In the genomic region with DNA sequence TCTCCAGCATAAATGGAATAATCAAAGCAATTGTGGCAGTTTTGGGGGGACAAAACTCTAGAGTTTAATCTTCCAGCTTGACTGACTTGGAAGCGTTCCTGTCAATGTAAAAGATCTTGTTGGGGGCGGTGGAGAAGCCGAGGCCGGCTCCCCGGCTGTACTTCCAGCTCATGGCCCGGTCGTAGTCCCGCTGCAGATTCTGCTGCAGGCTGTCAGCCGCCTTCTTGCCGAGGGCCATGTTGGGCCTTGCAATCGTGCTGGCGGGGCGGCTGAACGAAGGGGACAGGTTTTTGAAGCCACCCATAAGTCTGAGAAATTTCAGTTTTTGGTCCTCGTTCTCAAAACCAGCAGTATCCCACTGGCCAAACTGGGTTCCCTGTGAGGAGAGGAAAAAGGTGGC, we compare ENCODE assay signal across 1 cellular context.
TF ChIP-seq lines count a peak whose summit lies in the region.

No MANE protein-coding gene starts in this region.

TF ChIP-seq in H1, 55 proteins besides CTCF, POLR2A, EP300 and RAD21:
- TF ChIP-seq KDM1A (IDR thresholded peaks at IDR 0.05; ENCODE audit: borderline replicate concordance, low read length) (no peak), KDM5A (IDR thresholded peaks at IDR 0.05; ENCODE audit: low read length) (no peak), TCF12 (IDR thresholded peaks at IDR 0.05; ENCODE audit: low read depth, low read length) (no peak), RBBP5 (IDR thresholded peaks at IDR 0.05; ENCODE audit: borderline replicate concordance, low read depth, low read length) (no peak), CEBPB (IDR thresholded peaks at IDR 0.05; ENCODE audit: low read depth, low read length) (no peak), SP1 (IDR thresholded peaks at IDR 0.05; ENCODE audit: low read depth, low read length) (no peak), SIRT6 (IDR thresholded peaks at IDR 0.05; ENCODE audit: low read length) (no peak), CTBP2 (IDR thresholded peaks at IDR 0.05; ENCODE audit: borderline replicate concordance, insufficient read depth, insufficient read length, low read length) (no peak), YY1 (IDR thresholded peaks at IDR 0.05; ENCODE audit: low read depth, low read length) (no peak), JUND (IDR thresholded peaks at IDR 0.05; ENCODE audit: low read length) (no peak)
- TF ChIP-seq, protein P1, sequence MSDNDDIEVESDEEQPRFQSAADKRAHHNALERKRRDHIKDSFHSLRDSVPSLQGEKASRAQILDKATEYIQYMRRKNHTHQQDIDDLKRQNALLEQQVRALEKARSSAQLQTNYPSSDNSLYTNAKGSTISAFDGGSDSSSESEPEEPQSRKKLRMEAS (IDR thresholded peaks at IDR 0.05), result no peak
- TF ChIP-seq, protein P2, sequence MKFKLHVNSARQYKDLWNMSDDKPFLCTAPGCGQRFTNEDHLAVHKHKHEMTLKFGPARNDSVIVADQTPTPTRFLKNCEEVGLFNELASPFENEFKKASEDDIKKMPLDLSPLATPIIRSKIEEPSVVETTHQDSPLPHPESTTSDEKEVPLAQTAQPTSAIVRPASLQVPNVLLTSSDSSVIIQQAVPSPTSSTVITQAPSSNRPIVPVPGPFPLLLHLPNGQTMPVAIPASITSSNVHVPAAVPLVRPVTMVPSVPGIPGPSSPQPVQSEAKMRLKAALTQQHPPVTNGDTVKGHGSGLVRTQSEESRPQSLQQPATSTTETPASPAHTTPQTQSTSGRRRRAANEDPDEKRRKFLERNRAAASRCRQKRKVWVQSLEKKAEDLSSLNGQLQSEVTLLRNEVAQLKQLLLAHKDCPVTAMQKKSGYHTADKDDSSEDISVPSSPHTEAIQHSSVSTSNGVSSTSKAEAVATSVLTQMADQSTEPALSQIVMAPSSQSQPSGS (IDR thresholded peaks at IDR 0.05; ENCODE audit: low read length), result no peak
